ENCODE assay signal across 20 cellular contexts in genomic region chr15:101618056-101618455, GRCh38. TPM values are rescaled to one million over a fixed set of nuclear protein-coding genes. Genes with fewer than 3 reads are reported as not detected.
DNase-seq lines count a peak whose midpoint lies in the region; ATAC-seq and TF ChIP-seq lines count a peak whose summit lies in the region.
"Had no signal": no experiment of that assay in that cellular context is flagged by ENCODE, and none has a peak within 500 bp of the region (broad histone marks: within the 10 kb centered on the region; RNA-seq: fewer than 3 reads in every experiment).

No MANE protein-coding gene starts in this region.

- intact Hi-C loops in right cardiac atrium (cut with DNase I) = no loop called here
- intact Hi-C loops in Right ventricle myocardium inferior (cut with DNase I) = no loop called here
- intact Hi-C loops in testis (cut with DNase I; ENCODE audit: low total_unique reads) = no loop called here

- H3K36me3 Mint-ChIP-seq in neural crest cell (ENCODE audit: low read depth) = peaks cover 7% of the 10 kb centered on the region
- peaks cover 40 to 45% of the 10 kb centered on the region in 2 donors for H3K36me3 Mint-ChIP-seq in stimulated activated naive B cell treated with anti-CD40 and anti-IgM and Interleukin-4, amounts not matched to agents 10 μg/mL and 1 μg/mL and 100 μg/mL, for 72 hours

- H3K27ac Mint-ChIP-seq in neural crest cell (ENCODE audit: unreplicated experiment) = peak overlapping the region; percentile 43
- H3K27ac Mint-ChIP-seq in stimulated activated naive B cell treated with anti-CD40 and anti-IgM and Interleukin-4, amounts not matched to agents 10 μg/mL and 1 μg/mL and 100 μg/mL, for 72 hours = peak overlapping the region; percentile 59
- H3K27ac Mint-ChIP-seq: CD4-positive, alpha-beta T cell; IgD-negative memory B cell had no signal

- H3K4me3 ChIP-seq in right cardiac atrium (ENCODE audit: low read length) = no peak overlapping the region
- H3K4me3 ChIP-seq in KMS-11 (IDR thresholded peaks at IDR 0.05; ENCODE audit: insufficient read depth, low read depth, low read length) = no peak overlapping the region
- no peak overlapping the region for H3K4me3 ChIP-seq in testis
- H3K4me3 ChIP-seq: GM12878, HAP-1, SK-N-MC had no signal

- ATAC-seq in right cardiac atrium (no peak), Right ventricle myocardium inferior (no peak)
- no peak for ATAC-seq in stimulated activated naive B cell treated with anti-CD40 and anti-IgM and Interleukin-4, amounts not matched to agents 10 μg/mL and 1 μg/mL and 100 μg/mL, for 72 hours (replicated peaks)
- ATAC-seq: GM12878 had no signal

- 0 out of 2 replicates have a peak overlapping the region, but pooled peaks have one; percentile 3 for H3K4me2 ChIP-seq in KMS-11

- H3K4me1 ChIP-seq in right cardiac atrium (ENCODE audit: control insufficient read depth, insufficient read depth, low read length) (peaks cover 7% of the 10 kb centered on the region), KMS-11 (ENCODE audit: low read depth, poor library complexity, severe bottlenecking) (peaks cover 43% of the 10 kb centered on the region), testis (peaks cover 18% of the 10 kb centered on the region)
- H3K4me1 ChIP-seq: HAP-1 had no signal

- no peaks in the 10 kb centered on the region for H3K79me2 ChIP-seq in KMS-11 (ENCODE audit: insufficient read depth, low read depth)

- no peak for TF ChIP-seq POLR2A in testis (IDR thresholded peaks at IDR 0.05)

- no peak overlapping the region for H3K4me3 Mint-ChIP-seq in neural crest cell
- no peak overlapping the region for H3K4me3 Mint-ChIP-seq in stimulated activated naive B cell treated with anti-CD40 and anti-IgM and Interleukin-4, amounts not matched to agents 10 μg/mL and 1 μg/mL and 100 μg/mL, for 72 hours
- H3K4me3 Mint-ChIP-seq: CD4-positive, alpha-beta T cell; IgD-negative memory B cell had no signal

- peaks cover 3% of the 10 kb centered on the region for H3K9me3 Mint-ChIP-seq in neural crest cell
- H3K9me3 Mint-ChIP-seq in stimulated activated naive B cell treated with anti-CD40 and anti-IgM and Interleukin-4, amounts not matched to agents 10 μg/mL and 1 μg/mL and 100 μg/mL, for 72 hours = peaks cover under 1 to 4% of the 10 kb centered on the region in 2 donors
- H3K9me3 Mint-ChIP-seq: CD4-positive, alpha-beta T cell; IgD-negative memory B cell had no signal

- no peak for DNase-seq in right cardiac atrium
- DNase-seq in Right ventricle myocardium inferior (ENCODE audit: missing footprints) = no peak
- DNase-seq in neural crest cell (ENCODE audit: low read depth, low spot score) = no peak
- no peak for DNase-seq in stimulated activated naive B cell treated with anti-CD40 and anti-IgM and Interleukin-4, amounts not matched to agents 10 μg/mL and 1 μg/mL and 100 μg/mL, for 72 hours
- DNase-seq in NCI-H2029 treated with DMSO at 0.1 percent for 48 hours (lab: John Stamatoyannopoulos, UW) = no peak
- no peak for DNase-seq in testis
- DNase-seq: CD4-positive, alpha-beta T cell; COR-L47; DMS 273 treated with DMSO at 0.1 percent for 48 hours; DND-41; NCI-H1694 treated with DMSO at 0.1 percent for 48 hours; NCI-H446 treated with DMSO at 0.1 percent for 48 hours; NCI-H526 treated with DMSO at 0.1 percent for 48 hours; SHP77 had no signal

- H3K27me3 ChIP-seq in right cardiac atrium (ENCODE audit: control insufficient read depth, insufficient read depth) (no peaks in the 10 kb centered on the region), KMS-11 (ENCODE audit: insufficient read depth, low read depth) (no peaks in the 10 kb centered on the region), testis (no peaks in the 10 kb centered on the region)
- H3K27me3 ChIP-seq: BE2C had no signal

- no peaks in the 10 kb centered on the region for H4K20me1 ChIP-seq in KMS-11 (ENCODE audit: insufficient read depth)

- H3K36me3 ChIP-seq in KMS-11 (ENCODE audit: insufficient read depth) (no peaks in the 10 kb centered on the region), testis (ENCODE audit: low read depth, missing control alignments) (no peaks in the 10 kb centered on the region)
- H3K36me3 ChIP-seq: BE2C, HAP-1 had no signal

- H3K9ac ChIP-seq in KMS-11 = no peak overlapping the region

- H3K9me3 ChIP-seq in right cardiac atrium (ENCODE audit: control insufficient read depth, low read length) = no peaks in the 10 kb centered on the region
- no peaks in the 10 kb centered on the region for H3K9me3 ChIP-seq in testis
- H3K9me3 ChIP-seq: BE2C, HAP-1 had no signal

- peak overlapping the region; percentile 21 for H3K27ac ChIP-seq in right cardiac atrium (ENCODE audit: low read length)
- H3K27ac ChIP-seq in KMS-11 = no peak overlapping the region
- no peak overlapping the region for H3K27ac ChIP-seq in testis
- H3K27ac ChIP-seq: SK-N-MC had no signal

- peaks cover 42% of the 10 kb centered on the region for H3K4me1 Mint-ChIP-seq in neural crest cell
- H3K4me1 Mint-ChIP-seq in stimulated activated naive B cell treated with anti-CD40 and anti-IgM and Interleukin-4, amounts not matched to agents 10 μg/mL and 1 μg/mL and 100 μg/mL, for 72 hours = peaks cover 9 to 22% of the 10 kb centered on the region in 2 donors

- TF ChIP-seq CTCF in KMS-11 (conservative IDR thresholded peaks at IDR 0.05; ENCODE audit: low read depth, low read length) (no peak), neural crest cell (conservative IDR thresholded peaks at IDR 0.05) (no peak), testis (IDR thresholded peaks at IDR 0.05) (no peak)

- no peak overlapping the region for H2AFZ ChIP-seq in KMS-11 (ENCODE audit: low read depth)

- whole genome bisulfite sequencing in right cardiac atrium = 80% methylated on average over 10 of the region's 10 CpGs
- WGBS in testis, 2 donors = 91% methylated on average over 10 of the region's 10 CpGs

- no peaks in the 10 kb centered on the region for H3K27me3 Mint-ChIP-seq in neural crest cell (ENCODE audit: low read depth)
- H3K27me3 Mint-ChIP-seq in stimulated activated naive B cell treated with anti-CD40 and anti-IgM and Interleukin-4, amounts not matched to agents 10 μg/mL and 1 μg/mL and 100 μg/mL, for 72 hours = no peaks in the 10 kb centered on the region
- H3K27me3 Mint-ChIP-seq: CD4-positive, alpha-beta T cell; IgD-negative memory B cell had no signal

RNA-seq across cellular contexts. Expression of gene TM2D3, which starts 34.1 kb away (rescaled TPM):
- total RNA-seq in right cardiac atrium = 10 to 100 TPM; 36.5 to 49.2 (median 42.3) TPM
- polyA plus RNA-seq in right cardiac atrium = 49.7 TPM
- 49.9 TPM for total RNA-seq in Right ventricle myocardium inferior
- 50.7 and 54.2 TPM in 2 replicates for total RNA-seq in neural crest cell
- total RNA-seq in testis = 10 to 100 TPM; 60.2 to 69.9 TPM
- polyA plus RNA-seq in testis (ENCODE audit: insufficient read depth, low read depth, low replicate concordance) = 69.5 TPM
